21 cellular contexts compared by ENCODE assay signal in the genomic region with DNA sequence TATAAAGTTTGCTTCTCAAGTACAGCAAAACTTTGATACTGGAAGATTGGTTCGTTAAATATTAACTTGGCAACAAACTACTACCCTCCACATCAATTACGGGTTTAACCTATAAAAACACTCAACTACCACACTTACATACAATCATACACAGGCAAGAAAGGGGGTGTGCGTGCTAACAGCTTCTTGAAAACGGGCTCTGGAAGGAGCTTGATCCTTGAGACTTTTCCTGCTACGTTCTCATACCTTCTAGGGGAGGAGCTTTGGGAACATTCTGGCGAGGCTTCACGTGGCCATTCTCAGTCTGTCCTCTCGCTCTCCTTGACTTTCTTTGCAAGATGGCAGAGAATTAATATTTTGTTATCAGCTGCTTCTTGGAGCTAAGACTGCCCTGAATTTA. TPM values are rescaled to one million over a fixed set of nuclear protein-coding genes. Genes with fewer than 3 reads are reported as not detected.
"Had no signal": no experiment of that assay in that cellular context is flagged by ENCODE, and none has a peak within 500 bp of the region (broad histone marks: within the 10 kb centered on the region; RNA-seq: fewer than 3 reads in every experiment).

No MANE protein-coding gene starts in this region.

- H3K27me3 Mint-ChIP-seq: activated CD8-positive, alpha-beta T cell treated with anti-CD3 and anti-CD28 coated beads for 36 hours; naive thymus-derived CD8-positive, alpha-beta T cell; stimulated activated naive CD8-positive, alpha-beta T cell treated with anti-CD3 and anti-CD28 coated beads, Interleukin-15, Interleukin-2, amounts not matched to agents 100 ng/mL and 50 ng/mL, for 24 hours had no signal

- H3K9me3 ChIP-seq: neutrophil, right atrium auricular region, suprapubic skin had no signal

- H3K4me3 Mint-ChIP-seq: activated CD8-positive, alpha-beta T cell treated with anti-CD3 and anti-CD28 coated beads for 36 hours; activated T-cell treated with anti-CD3 and anti-CD28 coated beads, Interleukin-2, amount 50 U/mL, for 4 hours; naive thymus-derived CD8-positive, alpha-beta T cell; stimulated activated naive CD8-positive, alpha-beta T cell treated with anti-CD3 and anti-CD28 coated beads, Interleukin-15, Interleukin-2, amounts not matched to agents 100 ng/mL and 50 ng/mL, for 24 hours had no signal

- ATAC-seq: activated CD8-positive, alpha-beta T cell treated with anti-CD3 and anti-CD28 coated beads for 36 hours; activated naive CD4-positive, alpha-beta T cell treated with anti-CD3 and anti-CD28 coated beads, Interleukin-2, amount 50 U/mL, for 72 hours; activated T-cell treated with anti-CD3 and anti-CD28 coated beads, Interleukin-2, amount 50 U/mL, for 4 hours; foreskin keratinocyte; naive thymus-derived CD8-positive, alpha-beta T cell had no signal

- H3K4me3 ChIP-seq: lung, right atrium auricular region, suprapubic skin had no signal

- H3K36me3 ChIP-seq: neutrophil had no signal

- H3K27ac ChIP-seq: foreskin keratinocyte, neutrophil, right atrium auricular region, suprapubic skin had no signal

- H3K27ac Mint-ChIP-seq: activated CD8-positive, alpha-beta T cell treated with anti-CD3 and anti-CD28 coated beads for 36 hours; activated naive CD4-positive, alpha-beta T cell treated with anti-CD3 and anti-CD28 coated beads, Interleukin-2, amount 50 U/mL, for 72 hours; naive thymus-derived CD8-positive, alpha-beta T cell; stimulated activated naive CD8-positive, alpha-beta T cell treated with anti-CD3 and anti-CD28 coated beads, Interleukin-15, Interleukin-2, amounts not matched to agents 100 ng/mL and 50 ng/mL, for 24 hours had no signal

- DNase-seq: activated CD4-positive, alpha-beta T cell treated with anti-CD3 and anti-CD28 coated beads for 4 hours; activated CD8-positive, alpha-beta T cell treated with anti-CD3 and anti-CD28 coated beads for 36 hours; activated effector memory CD4-positive, alpha-beta T cell treated with anti-CD3 and anti-CD28 coated beads, Interleukin-2, amount 50 U/mL, for 16 hours; activated T-cell treated with anti-CD3 and anti-CD28 coated beads, Interleukin-2, amount 50 U/mL, for 4 hours; caudate nucleus; cortex of kidney; effector CD8-positive, alpha-beta T cell; foreskin keratinocyte; glutamatergic neuron; hypothalamus; kidney glomerular epithelial cell; naive thymus-derived CD8-positive, alpha-beta T cell; posterior cingulate gyrus; T-helper 2 cell had no signal

- H3K27me3 ChIP-seq: foreskin keratinocyte, right atrium auricular region, suprapubic skin had no signal

- H3K4me1 ChIP-seq: foreskin keratinocyte, right atrium auricular region, suprapubic skin had no signal

RNA-seq across cellular contexts. Expression of gene ESAM, which starts 6.8 kb away (rescaled TPM):
- total RNA-seq: foreskin keratinocyte had no signal

RNA-seq across cellular contexts. Expression of gene VSIG2, which starts 16.9 kb away (rescaled TPM):
- total RNA-seq: activated naive CD4-positive, alpha-beta T cell treated with anti-CD3 and anti-CD28 coated beads, Interleukin-2, amount 50 U/mL, for 72 hours; activated T-cell treated with anti-CD3 and anti-CD28 coated beads, Interleukin-2, amount 50 U/mL, for 4 hours; foreskin keratinocyte; skeletal muscle tissue had no signal

RNA-seq across cellular contexts. Expression of gene NRGN, which starts 29.2 kb away (rescaled TPM):
- total RNA-seq: skeletal muscle tissue had no signal
